In the genomic region with DNA sequence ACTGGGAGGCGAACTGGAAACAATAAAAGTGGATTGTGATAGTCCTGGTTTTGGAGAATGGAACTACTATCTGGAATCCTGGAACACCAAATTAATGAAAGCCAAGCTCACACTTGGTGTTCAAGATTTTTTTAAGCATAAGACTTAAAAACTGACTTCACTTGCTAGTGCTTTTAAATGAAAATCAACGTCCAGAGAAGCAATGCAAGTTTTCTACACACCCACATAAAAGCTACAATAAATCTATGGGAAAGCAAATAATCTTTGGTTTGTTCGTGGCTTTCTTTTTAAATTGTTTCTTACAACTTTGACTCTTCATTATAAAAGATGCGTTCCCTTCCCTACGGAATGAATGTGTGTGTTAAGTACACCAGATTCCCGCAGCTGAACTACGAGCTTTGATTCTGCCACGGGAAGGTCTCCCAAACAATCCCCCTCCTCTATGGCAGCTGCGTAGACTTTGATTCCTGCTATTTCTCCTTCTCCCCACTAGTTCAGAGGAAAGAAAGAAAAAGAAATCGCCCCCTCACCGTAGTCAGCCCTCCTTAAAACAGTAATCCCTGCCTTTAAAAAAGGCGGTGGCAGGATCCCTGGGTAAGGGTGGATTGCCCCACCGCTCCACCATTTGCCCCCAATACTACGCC, we compare ENCODE assay signal across 9 cellular contexts.
DNase-seq lines count a peak whose midpoint lies in the region; ATAC-seq and TF ChIP-seq lines count a peak whose summit lies in the region.
"Had no signal": no experiment of that assay in that cellular context is flagged by ENCODE, and none has a peak within 500 bp of the region (broad histone marks: within the 10 kb centered on the region; RNA-seq: fewer than 3 reads in every experiment).

No MANE protein-coding gene starts in this region.

- DNase-seq in CD4-positive, CD25-positive, alpha-beta regulatory T cell, result no peak
- peak; percentile 53 for DNase-seq in NCI-H1092 treated with DMSO at 0.1 percent for 48 hours (lab: John Stamatoyannopoulos, UW)
- DNase-seq in neural progenitor cell (ENCODE audit: low spot score), result peak; percentile 67
- no peak for DNase-seq in OCI-LY7 (ENCODE audit: low spot score)
- DNase-seq in NCI-H187 treated with DMSO at 0.1 percent for 48 hours (lab: John Stamatoyannopoulos, UW), result no peak

- H3K4me1 ChIP-seq in CD4-positive, CD25-positive, alpha-beta regulatory T cell (ENCODE audit: control insufficient read depth, insufficient read depth, low read length, poor library complexity, severe bottlenecking), result peaks cover 8% of the 10 kb centered on the region
- H3K4me1 ChIP-seq in esophagus (ENCODE audit: control insufficient read depth in 2 of 2, insufficient read depth in 2 of 2, low read length in 1 of 2) (peaks cover 5% of the 10 kb centered on the region in 2 donors), neural progenitor cell (peaks cover 44% of the 10 kb centered on the region), OCI-LY7 (ENCODE audit: insufficient read depth, low read length, poor library complexity, severe bottlenecking) (no peaks in the 10 kb centered on the region)

- no peaks in the 10 kb centered on the region for H3K36me3 Mint-ChIP-seq in CD4-positive, CD25-positive, alpha-beta regulatory T cell
- H3K36me3 Mint-ChIP-seq in neural progenitor cell, result no peaks in the 10 kb centered on the region

- no peaks in the 10 kb centered on the region for H3K36me3 ChIP-seq in CD4-positive, CD25-positive, alpha-beta regulatory T cell (ENCODE audit: control insufficient read depth, insufficient read depth, low read length)
- no peaks in the 10 kb centered on the region for H3K36me3 ChIP-seq in esophagus (ENCODE audit: control insufficient read depth in 2 of 2, insufficient read depth in 2 of 2, low read length in 1 of 2)
- H3K36me3 ChIP-seq in neural progenitor cell, result no peaks in the 10 kb centered on the region
- H3K36me3 ChIP-seq in OCI-LY7 (ENCODE audit: insufficient read depth, low read length), result no peaks in the 10 kb centered on the region

- no peak overlapping the region for H3K27ac ChIP-seq in CD4-positive, CD25-positive, alpha-beta regulatory T cell (ENCODE audit: insufficient read depth, low read length, poor library complexity, severe bottlenecking)
- H3K27ac ChIP-seq in esophagus (ENCODE audit: low read depth in 2 of 2, low read length in 1 of 2), result no peak overlapping the region
- H3K27ac ChIP-seq in neural progenitor cell, result peak overlapping the region; percentile 73
- H3K27ac ChIP-seq in OCI-LY7 (ENCODE audit: low read depth, low read length, poor library complexity, severe bottlenecking), result no peak overlapping the region

- H3K9me2 ChIP-seq in OCI-LY7 (ENCODE audit: insufficient read depth, low read length), result no peaks in the 10 kb centered on the region

- WGBS in esophagus, 2 donors, result 7% methylated on average over 14 of the region's 14 CpGs

- no peak for ATAC-seq in CD4-positive, CD25-positive, alpha-beta regulatory T cell (ENCODE audit: low read depth in 2 of 2)
- ATAC-seq in GM18519 (IDR thresholded peaks at IDR 0.05; ENCODE audit: low FRiP score, unreplicated experiment), result no peak
- ATAC-seq in GM18867 (IDR thresholded peaks at IDR 0.05; ENCODE audit: unreplicated experiment), result no peak
- ATAC-seq: HCT116 had no signal

- peaks cover 43% of the 10 kb centered on the region for H3K27me3 Mint-ChIP-seq in CD4-positive, CD25-positive, alpha-beta regulatory T cell
- H3K27me3 Mint-ChIP-seq in neural progenitor cell (ENCODE audit: insufficient read depth, low read depth), result peaks cover 8% of the 10 kb centered on the region

- peaks cover 33% of the 10 kb centered on the region for H3F3A ChIP-seq in neural progenitor cell (ENCODE audit: low read depth)

- H3K27ac Mint-ChIP-seq in CD4-positive, CD25-positive, alpha-beta regulatory T cell, result no peak overlapping the region
- peak overlapping the region; percentile 97 for H3K27ac Mint-ChIP-seq in neural progenitor cell

- H3K27me3 ChIP-seq in CD4-positive, CD25-positive, alpha-beta regulatory T cell (ENCODE audit: control insufficient read depth, insufficient read depth, low read length), result peaks cover 14% of the 10 kb centered on the region
- peaks cover 0 to 3% of the 10 kb centered on the region in 2 donors for H3K27me3 ChIP-seq in esophagus (ENCODE audit: control insufficient read depth in 1 of 2, insufficient read depth in 2 of 2, low read length in 2 of 2)
- no peaks in the 10 kb centered on the region for H3K27me3 ChIP-seq in neural progenitor cell

- H2AFZ ChIP-seq in neural progenitor cell (replicated peaks) (peak overlapping the region; percentile 70), OCI-LY7 (ENCODE audit: low read length) (no peak overlapping the region)

- peaks cover 0 to 14% (median 0%) of the 10 kb centered on the region in 4 donors for H3K4me1 Mint-ChIP-seq in CD4-positive, CD25-positive, alpha-beta regulatory T cell
- peaks cover 59% of the 10 kb centered on the region for H3K4me1 Mint-ChIP-seq in neural progenitor cell

- no peak overlapping the region for H3K4me3 ChIP-seq in CD4-positive, CD25-positive, alpha-beta regulatory T cell (ENCODE audit: low read depth, low read length)
- H3K4me3 ChIP-seq in esophagus (ENCODE audit: low read depth in 1 of 2, low read length in 2 of 2), result peak overlapping the region; percentile 52 to 58
- peak overlapping the region; percentile 87 for H3K4me3 ChIP-seq in neural progenitor cell
- H3K4me3 ChIP-seq in OCI-LY7 (ENCODE audit: low read depth, low read length, poor library complexity, severe bottlenecking), result no peak overlapping the region

- CTCF ChIA-PET in OCI-LY7 (lab: Charles Lee; ENCODE audit: unreplicated experiment), result no interaction called here

- no peaks in the 10 kb centered on the region for H3K9me3 ChIP-seq in CD4-positive, CD25-positive, alpha-beta regulatory T cell (ENCODE audit: control insufficient read depth in 2 of 2, low read length in 2 of 2)
- H3K9me3 ChIP-seq in esophagus (ENCODE audit: control insufficient read depth in 2 of 2, insufficient read depth in 1 of 2, low read depth in 1 of 2, low read length in 1 of 2) (peaks cover 0 to 2% of the 10 kb centered on the region in 2 donors), neural progenitor cell (ENCODE audit: low read depth) (no peaks in the 10 kb centered on the region), OCI-LY7 (ENCODE audit: low read length) (no peaks in the 10 kb centered on the region)

- no TSS peak for BruUV-seq in OCI-LY7 (replicated peaks; lab: Mats Ljungman, UMichigan)

- peak overlapping the region in 3 of 4 donors; percentile 61 to 77 (median 61) for H3K4me3 Mint-ChIP-seq in CD4-positive, CD25-positive, alpha-beta regulatory T cell
- peak overlapping the region; percentile 90 for H3K4me3 Mint-ChIP-seq in neural progenitor cell

- H4K20me1 ChIP-seq in neural progenitor cell (ENCODE audit: low read depth) (peaks cover 31% of the 10 kb centered on the region), OCI-LY7 (ENCODE audit: insufficient read depth, low read length) (no peaks in the 10 kb centered on the region)

- H3K79me2 ChIP-seq in neural progenitor cell (ENCODE audit: low read depth) (peaks cover 51% of the 10 kb centered on the region), OCI-LY7 (ENCODE audit: insufficient read depth, low read depth, low read length) (no peaks in the 10 kb centered on the region)

- intact Hi-C loops in OCI-LY7 (cut with micrococcal nuclease; ENCODE audit: unreplicated experiment), result no loop called here

- TF ChIP-seq CTCF in neural progenitor cell (IDR thresholded peaks at IDR 0.05), result peak; percentile 33
- TF ChIP-seq CTCF in OCI-LY7 (conservative IDR thresholded peaks at IDR 0.05; ENCODE audit: low read length), result no peak

- H3K4me2 ChIP-seq in neural progenitor cell (peak overlapping the region; percentile 82), OCI-LY7 (ENCODE audit: low read length) (no peak overlapping the region)

- H3K9ac ChIP-seq in neural progenitor cell, result peak overlapping the region; percentile 50

- peaks cover 0 to 2% (median 0%) of the 10 kb centered on the region in 7 donors for H3K9me3 Mint-ChIP-seq in CD4-positive, CD25-positive, alpha-beta regulatory T cell
- H3K9me3 Mint-ChIP-seq in neural progenitor cell, result no peaks in the 10 kb centered on the region

- POLR2A ChIA-PET in OCI-LY7 (lab: Charles Lee), result no interaction called here

Comparison
In these comparisons a context has a peak if more than half of its experiments do, and no peak if none do; other contexts are left out.
1. DNase-seq: peak in NCI-H1092 treated with DMSO at 0.1 percent for 48 hours (single experiment) and neural progenitor cell (single experiment); none in CD4-positive, CD25-positive, alpha-beta regulatory T cell (0 of 3), OCI-LY7 (single experiment) and NCI-H187 treated with DMSO at 0.1 percent for 48 hours (single experiment).
2. H3K4me3 ChIP-seq: peak in esophagus (2 of 2) and neural progenitor cell (single experiment); none in CD4-positive, CD25-positive, alpha-beta regulatory T cell (single experiment) and OCI-LY7 (single experiment).